Comparison of ENCODE assay signal across 1 cellular context in the genomic region with DNA sequence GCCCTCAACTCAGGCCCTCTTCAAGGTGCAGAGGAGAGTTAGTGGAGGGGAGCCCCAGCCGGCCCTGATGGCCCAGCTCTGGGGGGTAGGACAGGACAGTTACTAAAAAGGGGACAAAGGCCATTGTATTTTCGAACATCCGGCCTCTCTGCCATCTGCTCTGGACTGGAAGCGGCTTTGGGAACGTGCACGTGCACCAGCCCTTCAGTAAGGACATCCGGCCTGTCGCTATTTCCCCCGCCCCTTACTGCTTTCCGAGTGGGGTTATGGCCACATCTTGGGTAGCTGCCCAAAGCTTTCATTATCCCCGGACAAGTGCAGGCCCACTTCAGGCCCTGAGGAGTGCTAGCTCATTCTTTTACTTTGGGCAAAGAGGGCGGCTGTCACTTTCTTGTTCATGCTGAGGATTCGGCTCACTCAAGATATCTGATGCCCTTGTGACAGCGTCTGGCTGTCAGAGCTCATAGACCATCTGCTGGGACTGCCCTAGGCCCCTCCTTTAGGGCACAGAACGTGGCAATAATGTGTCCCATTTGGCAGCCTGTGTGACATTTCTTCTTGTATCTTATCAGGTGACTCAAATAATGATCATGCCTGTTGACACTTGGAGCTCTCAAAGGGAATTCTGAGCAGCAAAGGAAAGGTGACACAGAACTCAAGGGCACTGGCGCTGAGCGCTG.
TF ChIP-seq lines count a peak whose summit lies in the region.

No MANE protein-coding gene starts in this region.

TF ChIP-seq in HepG2, 621 proteins besides CTCF, POLR2A, EP300 and RAD21 (continued from another document and continues in another):
- TF ChIP-seq, protein P1, sequence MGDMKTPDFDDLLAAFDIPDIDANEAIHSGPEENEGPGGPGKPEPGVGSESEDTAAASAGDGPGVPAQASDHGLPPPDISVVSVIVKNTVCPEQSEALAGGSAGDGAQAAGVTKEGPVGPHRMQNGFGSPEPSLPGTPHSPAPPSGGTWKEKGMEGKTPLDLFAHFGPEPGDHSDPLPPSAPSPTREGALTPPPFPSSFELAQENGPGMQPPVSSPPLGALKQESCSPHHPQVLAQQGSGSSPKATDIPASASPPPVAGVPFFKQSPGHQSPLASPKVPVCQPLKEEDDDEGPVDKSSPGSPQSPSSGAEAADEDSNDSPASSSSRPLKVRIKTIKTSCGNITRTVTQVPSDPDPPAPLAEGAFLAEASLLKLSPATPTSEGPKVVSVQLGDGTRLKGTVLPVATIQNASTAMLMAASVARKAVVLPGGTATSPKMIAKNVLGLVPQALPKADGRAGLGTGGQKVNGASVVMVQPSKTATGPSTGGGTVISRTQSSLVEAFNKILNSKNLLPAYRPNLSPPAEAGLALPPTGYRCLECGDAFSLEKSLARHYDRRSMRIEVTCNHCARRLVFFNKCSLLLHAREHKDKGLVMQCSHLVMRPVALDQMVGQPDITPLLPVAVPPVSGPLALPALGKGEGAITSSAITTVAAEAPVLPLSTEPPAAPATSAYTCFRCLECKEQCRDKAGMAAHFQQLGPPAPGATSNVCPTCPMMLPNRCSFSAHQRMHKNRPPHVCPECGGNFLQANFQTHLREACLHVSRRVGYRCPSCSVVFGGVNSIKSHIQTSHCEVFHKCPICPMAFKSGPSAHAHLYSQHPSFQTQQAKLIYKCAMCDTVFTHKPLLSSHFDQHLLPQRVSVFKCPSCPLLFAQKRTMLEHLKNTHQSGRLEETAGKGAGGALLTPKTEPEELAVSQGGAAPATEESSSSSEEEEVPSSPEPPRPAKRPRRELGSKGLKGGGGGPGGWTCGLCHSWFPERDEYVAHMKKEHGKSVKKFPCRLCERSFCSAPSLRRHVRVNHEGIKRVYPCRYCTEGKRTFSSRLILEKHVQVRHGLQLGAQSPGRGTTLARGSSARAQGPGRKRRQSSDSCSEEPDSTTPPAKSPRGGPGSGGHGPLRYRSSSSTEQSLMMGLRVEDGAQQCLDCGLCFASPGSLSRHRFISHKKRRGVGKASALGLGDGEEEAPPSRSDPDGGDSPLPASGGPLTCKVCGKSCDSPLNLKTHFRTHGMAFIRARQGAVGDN (CRISPR knock-in tag; IDR thresholded peaks at IDR 0.05) = peak; percentile 42
- TF ChIP-seq TAF15 (IDR thresholded peaks at IDR 0.05; ENCODE audit: low read depth, low read length, poor library complexity, severe bottlenecking) (no peak), ZNF124 (CRISPR knock-in tag; IDR thresholded peaks at IDR 0.05) (no peak), TBX2 (CRISPR knock-in tag; IDR thresholded peaks at IDR 0.05; ENCODE audit: borderline replicate concordance) (0 out of 2 replicates have a peak, but pooled peaks have one; percentile 27), TARDBP (CRISPR knock-in tag; IDR thresholded peaks at IDR 0.05) (no peak), GTF2F1 (IDR thresholded peaks at IDR 0.05; ENCODE audit: low read length) (no peak), HOXD1 (CRISPR knock-in tag; IDR thresholded peaks at IDR 0.05) (no peak), ZNF382 (CRISPR knock-in tag; IDR thresholded peaks at IDR 0.05; ENCODE audit: borderline replicate concordance) (no peak), PLRG1 (conservative IDR thresholded peaks at IDR 0.05) (no peak), ZSCAN29 (CRISPR knock-in tag; conservative IDR thresholded peaks at IDR 0.05) (no peak), ZNF101 (CRISPR knock-in tag; IDR thresholded peaks at IDR 0.05; ENCODE audit: borderline replicate concordance, low read depth) (no peak), ZNF577 (CRISPR knock-in tag; IDR thresholded peaks at IDR 0.05; ENCODE audit: borderline replicate concordance, low read depth) (no peak), ZNF484 (CRISPR knock-in tag; IDR thresholded peaks at IDR 0.05; ENCODE audit: borderline replicate concordance, low read depth) (no peak), SOX6 (IDR thresholded peaks at IDR 0.05) (no peak), SOX6 (CRISPR knock-in tag; IDR thresholded peaks at IDR 0.05) (0 out of 2 replicates have a peak, but pooled peaks have one; percentile 31), SOX5 (CRISPR knock-in tag; IDR thresholded peaks at IDR 0.05; ENCODE audit: borderline replicate concordance) (peak; percentile 25; the same call in 1 of the 2 replicates), GABPA (IDR thresholded peaks at IDR 0.05; ENCODE audit: low read depth, low read length) (no peak), GABPA (CRISPR knock-in tag; IDR thresholded peaks at IDR 0.05; ENCODE audit: low read depth) (0 out of 2 replicates have a peak, but pooled peaks have one; percentile 11), BHLHE40 (IDR thresholded peaks at IDR 0.05; ENCODE audit: low read length) (peak; percentile 74)
- TF ChIP-seq, protein P2, sequence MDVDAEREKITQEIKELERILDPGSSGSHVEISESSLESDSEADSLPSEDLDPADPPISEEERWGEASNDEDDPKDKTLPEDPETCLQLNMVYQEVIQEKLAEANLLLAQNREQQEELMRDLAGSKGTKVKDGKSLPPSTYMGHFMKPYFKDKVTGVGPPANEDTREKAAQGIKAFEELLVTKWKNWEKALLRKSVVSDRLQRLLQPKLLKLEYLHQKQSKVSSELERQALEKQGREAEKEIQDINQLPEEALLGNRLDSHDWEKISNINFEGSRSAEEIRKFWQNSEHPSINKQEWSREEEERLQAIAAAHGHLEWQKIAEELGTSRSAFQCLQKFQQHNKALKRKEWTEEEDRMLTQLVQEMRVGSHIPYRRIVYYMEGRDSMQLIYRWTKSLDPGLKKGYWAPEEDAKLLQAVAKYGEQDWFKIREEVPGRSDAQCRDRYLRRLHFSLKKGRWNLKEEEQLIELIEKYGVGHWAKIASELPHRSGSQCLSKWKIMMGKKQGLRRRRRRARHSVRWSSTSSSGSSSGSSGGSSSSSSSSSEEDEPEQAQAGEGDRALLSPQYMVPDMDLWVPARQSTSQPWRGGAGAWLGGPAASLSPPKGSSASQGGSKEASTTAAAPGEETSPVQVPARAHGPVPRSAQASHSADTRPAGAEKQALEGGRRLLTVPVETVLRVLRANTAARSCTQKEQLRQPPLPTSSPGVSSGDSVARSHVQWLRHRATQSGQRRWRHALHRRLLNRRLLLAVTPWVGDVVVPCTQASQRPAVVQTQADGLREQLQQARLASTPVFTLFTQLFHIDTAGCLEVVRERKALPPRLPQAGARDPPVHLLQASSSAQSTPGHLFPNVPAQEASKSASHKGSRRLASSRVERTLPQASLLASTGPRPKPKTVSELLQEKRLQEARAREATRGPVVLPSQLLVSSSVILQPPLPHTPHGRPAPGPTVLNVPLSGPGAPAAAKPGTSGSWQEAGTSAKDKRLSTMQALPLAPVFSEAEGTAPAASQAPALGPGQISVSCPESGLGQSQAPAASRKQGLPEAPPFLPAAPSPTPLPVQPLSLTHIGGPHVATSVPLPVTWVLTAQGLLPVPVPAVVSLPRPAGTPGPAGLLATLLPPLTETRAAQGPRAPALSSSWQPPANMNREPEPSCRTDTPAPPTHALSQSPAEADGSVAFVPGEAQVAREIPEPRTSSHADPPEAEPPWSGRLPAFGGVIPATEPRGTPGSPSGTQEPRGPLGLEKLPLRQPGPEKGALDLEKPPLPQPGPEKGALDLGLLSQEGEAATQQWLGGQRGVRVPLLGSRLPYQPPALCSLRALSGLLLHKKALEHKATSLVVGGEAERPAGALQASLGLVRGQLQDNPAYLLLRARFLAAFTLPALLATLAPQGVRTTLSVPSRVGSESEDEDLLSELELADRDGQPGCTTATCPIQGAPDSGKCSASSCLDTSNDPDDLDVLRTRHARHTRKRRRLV (CRISPR knock-in tag; IDR thresholded peaks at IDR 0.05) = no peak
- TF ChIP-seq, protein P3, sequence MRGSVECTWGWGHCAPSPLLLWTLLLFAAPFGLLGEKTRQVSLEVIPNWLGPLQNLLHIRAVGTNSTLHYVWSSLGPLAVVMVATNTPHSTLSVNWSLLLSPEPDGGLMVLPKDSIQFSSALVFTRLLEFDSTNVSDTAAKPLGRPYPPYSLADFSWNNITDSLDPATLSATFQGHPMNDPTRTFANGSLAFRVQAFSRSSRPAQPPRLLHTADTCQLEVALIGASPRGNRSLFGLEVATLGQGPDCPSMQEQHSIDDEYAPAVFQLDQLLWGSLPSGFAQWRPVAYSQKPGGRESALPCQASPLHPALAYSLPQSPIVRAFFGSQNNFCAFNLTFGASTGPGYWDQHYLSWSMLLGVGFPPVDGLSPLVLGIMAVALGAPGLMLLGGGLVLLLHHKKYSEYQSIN (CRISPR knock-in tag; IDR thresholded peaks at IDR 0.05; ENCODE audit: borderline replicate concordance) = no peak
- TF ChIP-seq, protein P4, sequence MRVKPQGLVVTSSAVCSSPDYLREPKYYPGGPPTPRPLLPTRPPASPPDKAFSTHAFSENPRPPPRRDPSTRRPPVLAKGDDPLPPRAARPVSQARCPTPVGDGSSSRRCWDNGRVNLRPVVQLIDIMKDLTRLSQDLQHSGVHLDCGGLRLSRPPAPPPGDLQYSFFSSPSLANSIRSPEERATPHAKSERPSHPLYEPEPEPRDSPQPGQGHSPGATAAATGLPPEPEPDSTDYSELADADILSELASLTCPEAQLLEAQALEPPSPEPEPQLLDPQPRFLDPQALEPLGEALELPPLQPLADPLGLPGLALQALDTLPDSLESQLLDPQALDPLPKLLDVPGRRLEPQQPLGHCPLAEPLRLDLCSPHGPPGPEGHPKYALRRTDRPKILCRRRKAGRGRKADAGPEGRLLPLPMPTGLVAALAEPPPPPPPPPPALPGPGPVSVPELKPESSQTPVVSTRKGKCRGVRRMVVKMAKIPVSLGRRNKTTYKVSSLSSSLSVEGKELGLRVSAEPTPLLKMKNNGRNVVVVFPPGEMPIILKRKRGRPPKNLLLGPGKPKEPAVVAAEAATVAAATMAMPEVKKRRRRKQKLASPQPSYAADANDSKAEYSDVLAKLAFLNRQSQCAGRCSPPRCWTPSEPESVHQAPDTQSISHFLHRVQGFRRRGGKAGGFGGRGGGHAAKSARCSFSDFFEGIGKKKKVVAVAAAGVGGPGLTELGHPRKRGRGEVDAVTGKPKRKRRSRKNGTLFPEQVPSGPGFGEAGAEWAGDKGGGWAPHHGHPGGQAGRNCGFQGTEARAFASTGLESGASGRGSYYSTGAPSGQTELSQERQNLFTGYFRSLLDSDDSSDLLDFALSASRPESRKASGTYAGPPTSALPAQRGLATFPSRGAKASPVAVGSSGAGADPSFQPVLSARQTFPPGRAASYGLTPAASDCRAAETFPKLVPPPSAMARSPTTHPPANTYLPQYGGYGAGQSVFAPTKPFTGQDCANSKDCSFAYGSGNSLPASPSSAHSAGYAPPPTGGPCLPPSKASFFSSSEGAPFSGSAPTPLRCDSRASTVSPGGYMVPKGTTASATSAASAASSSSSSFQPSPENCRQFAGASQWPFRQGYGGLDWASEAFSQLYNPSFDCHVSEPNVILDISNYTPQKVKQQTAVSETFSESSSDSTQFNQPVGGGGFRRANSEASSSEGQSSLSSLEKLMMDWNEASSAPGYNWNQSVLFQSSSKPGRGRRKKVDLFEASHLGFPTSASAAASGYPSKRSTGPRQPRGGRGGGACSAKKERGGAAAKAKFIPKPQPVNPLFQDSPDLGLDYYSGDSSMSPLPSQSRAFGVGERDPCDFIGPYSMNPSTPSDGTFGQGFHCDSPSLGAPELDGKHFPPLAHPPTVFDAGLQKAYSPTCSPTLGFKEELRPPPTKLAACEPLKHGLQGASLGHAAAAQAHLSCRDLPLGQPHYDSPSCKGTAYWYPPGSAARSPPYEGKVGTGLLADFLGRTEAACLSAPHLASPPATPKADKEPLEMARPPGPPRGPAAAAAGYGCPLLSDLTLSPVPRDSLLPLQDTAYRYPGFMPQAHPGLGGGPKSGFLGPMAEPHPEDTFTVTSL (CRISPR knock-in tag; IDR thresholded peaks at IDR 0.05; ENCODE audit: borderline replicate concordance) = no peak
- TF ChIP-seq, protein P5, sequence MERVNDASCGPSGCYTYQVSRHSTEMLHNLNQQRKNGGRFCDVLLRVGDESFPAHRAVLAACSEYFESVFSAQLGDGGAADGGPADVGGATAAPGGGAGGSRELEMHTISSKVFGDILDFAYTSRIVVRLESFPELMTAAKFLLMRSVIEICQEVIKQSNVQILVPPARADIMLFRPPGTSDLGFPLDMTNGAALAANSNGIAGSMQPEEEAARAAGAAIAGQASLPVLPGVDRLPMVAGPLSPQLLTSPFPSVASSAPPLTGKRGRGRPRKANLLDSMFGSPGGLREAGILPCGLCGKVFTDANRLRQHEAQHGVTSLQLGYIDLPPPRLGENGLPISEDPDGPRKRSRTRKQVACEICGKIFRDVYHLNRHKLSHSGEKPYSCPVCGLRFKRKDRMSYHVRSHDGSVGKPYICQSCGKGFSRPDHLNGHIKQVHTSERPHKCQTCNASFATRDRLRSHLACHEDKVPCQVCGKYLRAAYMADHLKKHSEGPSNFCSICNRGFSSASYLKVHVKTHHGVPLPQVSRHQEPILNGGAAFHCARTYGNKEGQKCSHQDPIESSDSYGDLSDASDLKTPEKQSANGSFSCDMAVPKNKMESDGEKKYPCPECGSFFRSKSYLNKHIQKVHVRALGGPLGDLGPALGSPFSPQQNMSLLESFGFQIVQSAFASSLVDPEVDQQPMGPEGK (CRISPR knock-in tag; IDR thresholded peaks at IDR 0.05) = no peak
- TF ChIP-seq, protein P6, sequence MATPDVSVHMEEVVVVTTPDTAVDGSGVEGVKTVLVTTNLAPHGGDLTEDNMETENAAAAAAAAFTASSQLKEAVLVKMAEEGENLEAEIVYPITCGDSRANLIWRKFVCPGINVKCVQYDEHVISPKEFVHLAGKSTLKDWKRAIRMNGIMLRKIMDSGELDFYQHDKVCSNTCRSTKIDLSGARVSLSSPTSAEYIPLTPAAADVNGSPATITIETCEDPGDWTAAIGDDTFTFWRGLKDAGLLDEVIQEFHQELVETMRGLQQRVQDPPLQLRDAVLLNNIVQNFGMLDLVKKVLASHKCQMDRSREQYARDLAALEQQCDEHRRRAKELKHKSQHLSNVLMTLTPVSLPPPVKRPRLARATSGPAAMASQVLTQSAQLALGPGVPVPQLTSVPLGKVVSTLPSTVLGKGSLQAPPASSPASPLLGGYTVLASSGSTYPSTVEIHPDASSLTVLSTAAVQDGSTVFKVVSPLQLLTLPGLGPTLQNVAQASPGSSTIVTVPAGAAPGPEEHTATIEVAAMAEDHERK (CRISPR knock-in tag; IDR thresholded peaks at IDR 0.05; ENCODE audit: low read depth) = no peak
- TF ChIP-seq, protein P7, sequence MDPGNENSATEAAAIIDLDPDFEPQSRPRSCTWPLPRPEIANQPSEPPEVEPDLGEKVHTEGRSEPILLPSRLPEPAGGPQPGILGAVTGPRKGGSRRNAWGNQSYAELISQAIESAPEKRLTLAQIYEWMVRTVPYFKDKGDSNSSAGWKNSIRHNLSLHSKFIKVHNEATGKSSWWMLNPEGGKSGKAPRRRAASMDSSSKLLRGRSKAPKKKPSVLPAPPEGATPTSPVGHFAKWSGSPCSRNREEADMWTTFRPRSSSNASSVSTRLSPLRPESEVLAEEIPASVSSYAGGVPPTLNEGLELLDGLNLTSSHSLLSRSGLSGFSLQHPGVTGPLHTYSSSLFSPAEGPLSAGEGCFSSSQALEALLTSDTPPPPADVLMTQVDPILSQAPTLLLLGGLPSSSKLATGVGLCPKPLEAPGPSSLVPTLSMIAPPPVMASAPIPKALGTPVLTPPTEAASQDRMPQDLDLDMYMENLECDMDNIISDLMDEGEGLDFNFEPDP (CRISPR knock-in tag; conservative IDR thresholded peaks at IDR 0.05) = no peak
- TF ChIP-seq, protein P8, sequence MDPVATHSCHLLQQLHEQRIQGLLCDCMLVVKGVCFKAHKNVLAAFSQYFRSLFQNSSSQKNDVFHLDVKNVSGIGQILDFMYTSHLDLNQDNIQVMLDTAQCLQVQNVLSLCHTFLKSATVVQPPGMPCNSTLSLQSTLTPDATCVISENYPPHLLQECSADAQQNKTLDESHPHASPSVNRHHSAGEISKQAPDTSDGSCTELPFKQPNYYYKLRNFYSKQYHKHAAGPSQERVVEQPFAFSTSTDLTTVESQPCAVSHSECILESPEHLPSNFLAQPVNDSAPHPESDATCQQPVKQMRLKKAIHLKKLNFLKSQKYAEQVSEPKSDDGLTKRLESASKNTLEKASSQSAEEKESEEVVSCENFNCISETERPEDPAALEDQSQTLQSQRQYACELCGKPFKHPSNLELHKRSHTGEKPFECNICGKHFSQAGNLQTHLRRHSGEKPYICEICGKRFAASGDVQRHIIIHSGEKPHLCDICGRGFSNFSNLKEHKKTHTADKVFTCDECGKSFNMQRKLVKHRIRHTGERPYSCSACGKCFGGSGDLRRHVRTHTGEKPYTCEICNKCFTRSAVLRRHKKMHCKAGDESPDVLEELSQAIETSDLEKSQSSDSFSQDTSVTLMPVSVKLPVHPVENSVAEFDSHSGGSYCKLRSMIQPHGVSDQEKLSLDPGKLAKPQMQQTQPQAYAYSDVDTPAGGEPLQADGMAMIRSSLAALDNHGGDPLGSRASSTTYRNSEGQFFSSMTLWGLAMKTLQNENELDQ (CRISPR knock-in tag; IDR thresholded peaks at IDR 0.05; ENCODE audit: borderline replicate concordance) = no peak
